14 cellular contexts compared by ENCODE assay signal in genomic region chr12:69247253-69248018, GRCh38. TPM values are rescaled to one million over a fixed set of nuclear protein-coding genes. Genes with fewer than 3 reads are reported as not detected.
A peak's percentile ranks its signal among the peaks of the same experiment; 100 is the strongest.
DNase-seq lines count a peak whose midpoint lies in the region; ATAC-seq, FAIRE-seq and TF ChIP-seq lines count a peak whose summit lies in the region.
"Had no signal": no experiment of that assay in that cellular context is flagged by ENCODE, and none has a peak within 500 bp of the region (broad histone marks: within the 10 kb centered on the region; RNA-seq: fewer than 3 reads in every experiment).

No MANE protein-coding gene starts in this region.

- peak; percentile 47 for ATAC-seq in activated CD4-positive, alpha-beta T cell treated with anti-CD3 and anti-CD28 coated beads for 36 hours
- no peak for ATAC-seq in activated naive CD8-positive, alpha-beta T cell treated with anti-CD3 and anti-CD28 coated beads, Interleukin-2, amount 10 ng/mL, durations not matched to agents 7 days and 5 days (ENCODE audit: low read depth)
- no peak for ATAC-seq in naive thymus-derived CD4-positive, alpha-beta T cell
- ATAC-seq in GM21381 (IDR thresholded peaks at IDR 0.05; ENCODE audit: unreplicated experiment) (no peak), HG02763 (IDR thresholded peaks at IDR 0.05; ENCODE audit: unreplicated experiment) (no peak)

- CTCF ChIA-PET in activated CD4-positive, alpha-beta T cell treated with anti-CD3 and anti-CD28 coated beads for 36 hours (lab: Charles Lee), result interaction anchor here (1.0 to 3.6 kb wide), 5 partner anchors 18 to 417 kb away, joined by 3 to 35 read pairs (median 4); no protein-coding TSS in a partner anchor
- CTCF ChIA-PET in naive thymus-derived CD4-positive, alpha-beta T cell (lab: Charles Lee), result interaction anchor here (1.6 to 1.8 kb wide), 3 partner anchors 91 to 93 kb away, joined by 3 to 6 read pairs (median 4); no protein-coding TSS in a partner anchor

- POLR2A ChIA-PET in activated CD4-positive, alpha-beta T cell treated with anti-CD3 and anti-CD28 coated beads for 36 hours (lab: Charles Lee), result no interaction called here
- POLR2A ChIA-PET in activated naive CD8-positive, alpha-beta T cell treated with anti-CD3 and anti-CD28 coated beads, Interleukin-2, amount 10 ng/mL, durations not matched to agents 7 days and 5 days (lab: Charles Lee), result no interaction called here
- POLR2A ChIA-PET in naive thymus-derived CD4-positive, alpha-beta T cell (lab: Charles Lee), result interaction anchor here (0.6 to 1.3 kb wide), 3 partner anchors 8 to 421 kb away, joined by 3 to 6 read pairs (median 4); partner anchors contain the start of gene CPSF6

- H3K27me3 Mint-ChIP-seq in activated CD4-positive, alpha-beta T cell treated with anti-CD3 and anti-CD28 coated beads for 36 hours, result no peaks in the 10 kb centered on the region
- H3K27me3 Mint-ChIP-seq in activated naive CD8-positive, alpha-beta T cell treated with anti-CD3 and anti-CD28 coated beads, Interleukin-2, amount 10 ng/mL, durations not matched to agents 7 days and 5 days, result no peaks in the 10 kb centered on the region
- no peaks in the 10 kb centered on the region for H3K27me3 Mint-ChIP-seq in naive thymus-derived CD4-positive, alpha-beta T cell

- TF ChIP-seq POLR2A in H54 (IDR thresholded peaks at IDR 0.05; ENCODE audit: low read depth, low read length), result no peak

- peak overlapping the region; percentile 23 for H3K27ac ChIP-seq in naive thymus-derived CD4-positive, alpha-beta T cell (ENCODE audit: low read depth, low read length)
- H3K27ac ChIP-seq: thyroid gland had no signal

- no peak overlapping the region for H3K4me3 ChIP-seq in naive thymus-derived CD4-positive, alpha-beta T cell (ENCODE audit: low read length)
- H3K4me3 ChIP-seq: MG63, thyroid gland had no signal

- peaks cover 31% of the 10 kb centered on the region for H3K36me3 Mint-ChIP-seq in activated CD4-positive, alpha-beta T cell treated with anti-CD3 and anti-CD28 coated beads for 36 hours (ENCODE audit: low read depth)
- peaks cover 17% of the 10 kb centered on the region for H3K36me3 Mint-ChIP-seq in activated naive CD8-positive, alpha-beta T cell treated with anti-CD3 and anti-CD28 coated beads, Interleukin-2, amount 10 ng/mL, durations not matched to agents 7 days and 5 days
- H3K36me3 Mint-ChIP-seq in naive thymus-derived CD4-positive, alpha-beta T cell, result peaks cover 0 to 12% (median 10%) of the 10 kb centered on the region in 5 donors

- no peaks in the 10 kb centered on the region for H3K27me3 ChIP-seq in naive thymus-derived CD4-positive, alpha-beta T cell (ENCODE audit: control insufficient read depth in 2 of 2, insufficient read depth in 2 of 2, low read length in 2 of 2)
- H3K27me3 ChIP-seq: MG63, thyroid gland had no signal

- no peaks in the 10 kb centered on the region for H3K9me3 ChIP-seq in naive thymus-derived CD4-positive, alpha-beta T cell (ENCODE audit: control insufficient read depth in 2 of 3, low read length in 3 of 3)
- H3K9me3 ChIP-seq: MG63, thyroid gland had no signal

- H3K4me1 Mint-ChIP-seq in activated CD4-positive, alpha-beta T cell treated with anti-CD3 and anti-CD28 coated beads for 36 hours, result peaks cover 73% of the 10 kb centered on the region
- peaks cover 53% of the 10 kb centered on the region for H3K4me1 Mint-ChIP-seq in activated naive CD8-positive, alpha-beta T cell treated with anti-CD3 and anti-CD28 coated beads, Interleukin-2, amount 10 ng/mL, durations not matched to agents 7 days and 5 days
- peaks cover 49 to 91% (median 88%) of the 10 kb centered on the region in 7 donors for H3K4me1 Mint-ChIP-seq in naive thymus-derived CD4-positive, alpha-beta T cell

- H3K4me1 ChIP-seq in naive thymus-derived CD4-positive, alpha-beta T cell (ENCODE audit: control insufficient read depth in 2 of 2, insufficient read depth in 2 of 2, low read length in 2 of 2), result peaks cover 13 to 26% of the 10 kb centered on the region in 2 donors

- intact Hi-C loops in activated CD4-positive, alpha-beta T cell treated with anti-CD3 and anti-CD28 coated beads for 36 hours (cut with DNase I, micrococcal nuclease), result no loop called here
- intact Hi-C loops in naive thymus-derived CD4-positive, alpha-beta T cell (cut with micrococcal nuclease), result loop anchor here in 1 of 2 donors (1.0 to 10.0 kb wide), 2 partner anchors 7 to 413 kb away; no protein-coding TSS in a partner anchor

- FAIRE-seq in H54 (lab: Jason Lieb, UNC), result peak; percentile 65
- FAIRE-seq: G401.6, keratinocyte had no signal

- H3K9me3 Mint-ChIP-seq in activated CD4-positive, alpha-beta T cell treated with anti-CD3 and anti-CD28 coated beads for 36 hours (ENCODE audit: low read depth), result no peaks in the 10 kb centered on the region
- H3K9me3 Mint-ChIP-seq in activated naive CD8-positive, alpha-beta T cell treated with anti-CD3 and anti-CD28 coated beads, Interleukin-2, amount 10 ng/mL, durations not matched to agents 7 days and 5 days, result no peaks in the 10 kb centered on the region
- no peaks in the 10 kb centered on the region for H3K9me3 Mint-ChIP-seq in naive thymus-derived CD4-positive, alpha-beta T cell

- peak overlapping the region; percentile 69 for H3K27ac Mint-ChIP-seq in activated CD4-positive, alpha-beta T cell treated with anti-CD3 and anti-CD28 coated beads for 36 hours
- no peak overlapping the region for H3K27ac Mint-ChIP-seq in activated naive CD8-positive, alpha-beta T cell treated with anti-CD3 and anti-CD28 coated beads, Interleukin-2, amount 10 ng/mL, durations not matched to agents 7 days and 5 days
- peak overlapping the region in 7 of 9 donors; percentile 33 to 76 (median 64) for H3K27ac Mint-ChIP-seq in naive thymus-derived CD4-positive, alpha-beta T cell

- H3K36me3 ChIP-seq in naive thymus-derived CD4-positive, alpha-beta T cell (ENCODE audit: control insufficient read depth in 2 of 3, insufficient read depth in 3 of 3, low read length in 3 of 3), result no peaks in the 10 kb centered on the region
- H3K36me3 ChIP-seq: thyroid gland had no signal

- H3K4me3 Mint-ChIP-seq in activated CD4-positive, alpha-beta T cell treated with anti-CD3 and anti-CD28 coated beads for 36 hours, result peak overlapping the region; percentile 8
- peak overlapping the region; percentile 25 for H3K4me3 Mint-ChIP-seq in activated naive CD8-positive, alpha-beta T cell treated with anti-CD3 and anti-CD28 coated beads, Interleukin-2, amount 10 ng/mL, durations not matched to agents 7 days and 5 days
- peak overlapping the region in 8 of 10 donors; percentile 11 to 53 (median 35) for H3K4me3 Mint-ChIP-seq in naive thymus-derived CD4-positive, alpha-beta T cell

- no peak for DNase-seq in activated CD4-positive, alpha-beta T cell treated with anti-CD3 and anti-CD28 coated beads for 36 hours
- no peak for DNase-seq in activated CD4-positive, alpha-beta T cell treated with anti-CD3 and anti-CD28 coated beads for 4 hours
- DNase-seq in H54 (ENCODE audit: insufficient read length, low spot score) (no peak), NCI-H128 (lab: John Stamatoyannopoulos, UW; ENCODE audit: unreplicated experiment) (no peak)
- DNase-seq in activated naive CD8-positive, alpha-beta T cell treated with anti-CD3 and anti-CD28 coated beads, Interleukin-2, amount 10 ng/mL, durations not matched to agents 7 days and 5 days, result no peak
- DNase-seq in naive thymus-derived CD4-positive, alpha-beta T cell, result no peak
- DNase-seq: MG63, NCI-H82, T1000, thyroid gland had no signal

RNA-seq across cellular contexts. Expression of gene CPSF6, which starts 8.1 kb away (rescaled TPM):
- total RNA-seq in activated CD4-positive, alpha-beta T cell treated with anti-CD3 and anti-CD28 coated beads for 36 hours, result 100 to 1,000 TPM; 107 to 109 TPM
- total RNA-seq in activated naive CD8-positive, alpha-beta T cell treated with anti-CD3 and anti-CD28 coated beads, Interleukin-2, amount 10 ng/mL, durations not matched to agents 7 days and 5 days, result 100 to 1,000 TPM; 104 to 107 TPM
- total RNA-seq in naive thymus-derived CD4-positive, alpha-beta T cell, result 100 to 1,000 TPM in 2 of 5 experiments, 10 to 100 TPM in 3; 86.8 to 127 (median 96.5) TPM
- polyA plus RNA-seq in naive thymus-derived CD4-positive, alpha-beta T cell, result 10 to 100 TPM; 33.2 to 48.4 TPM
